2 cellular contexts compared by ENCODE assay signal in the genomic region with DNA sequence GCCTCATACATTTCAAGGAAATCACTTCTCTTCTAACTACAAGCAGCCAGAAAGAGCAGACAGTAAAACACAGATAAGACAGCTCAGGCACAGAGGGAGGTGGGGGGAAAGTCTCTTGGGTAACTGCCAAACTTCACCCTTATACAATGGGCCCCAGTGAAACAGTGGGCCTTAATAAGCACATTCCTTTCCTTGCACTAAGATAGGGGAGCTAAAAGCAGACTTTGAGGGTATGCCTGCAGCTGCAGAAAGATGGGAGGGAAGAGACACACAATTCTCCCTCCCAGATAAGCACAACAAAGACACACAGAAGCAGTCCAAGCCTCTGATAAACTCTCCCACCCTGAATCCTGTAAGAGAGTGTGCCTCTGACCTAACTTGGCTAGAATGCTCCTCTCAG. TPM values are rescaled to one million over a fixed set of nuclear protein-coding genes. Genes with fewer than 3 reads are reported as not detected.
"Had no signal": no experiment of that assay in that cellular context is flagged by ENCODE, and none has a peak within 500 bp of the region (broad histone marks: within the 10 kb centered on the region; RNA-seq: fewer than 3 reads in every experiment).

No MANE protein-coding gene starts in this region.

RNA-seq across cellular contexts. Expression of a gene that starts 18.1 kb away (rescaled TPM):
- total RNA-seq: dermis microvascular lymphatic vessel endothelial cell; naive thymus-derived CD8-positive, alpha-beta T cell had no signal
- polyA plus RNA-seq: naive thymus-derived CD8-positive, alpha-beta T cell had no signal
